ENCODE assay signal across 2 cellular contexts in genomic region chr7:113144839-113145238, GRCh38.
TF ChIP-seq lines count a peak whose summit lies in the region.

No MANE protein-coding gene starts in this region.

TF ChIP-seq in GM23338, 12 proteins besides CTCF, POLR2A, EP300 and RAD21 (continued from another document):
- TF ChIP-seq, protein P1, sequence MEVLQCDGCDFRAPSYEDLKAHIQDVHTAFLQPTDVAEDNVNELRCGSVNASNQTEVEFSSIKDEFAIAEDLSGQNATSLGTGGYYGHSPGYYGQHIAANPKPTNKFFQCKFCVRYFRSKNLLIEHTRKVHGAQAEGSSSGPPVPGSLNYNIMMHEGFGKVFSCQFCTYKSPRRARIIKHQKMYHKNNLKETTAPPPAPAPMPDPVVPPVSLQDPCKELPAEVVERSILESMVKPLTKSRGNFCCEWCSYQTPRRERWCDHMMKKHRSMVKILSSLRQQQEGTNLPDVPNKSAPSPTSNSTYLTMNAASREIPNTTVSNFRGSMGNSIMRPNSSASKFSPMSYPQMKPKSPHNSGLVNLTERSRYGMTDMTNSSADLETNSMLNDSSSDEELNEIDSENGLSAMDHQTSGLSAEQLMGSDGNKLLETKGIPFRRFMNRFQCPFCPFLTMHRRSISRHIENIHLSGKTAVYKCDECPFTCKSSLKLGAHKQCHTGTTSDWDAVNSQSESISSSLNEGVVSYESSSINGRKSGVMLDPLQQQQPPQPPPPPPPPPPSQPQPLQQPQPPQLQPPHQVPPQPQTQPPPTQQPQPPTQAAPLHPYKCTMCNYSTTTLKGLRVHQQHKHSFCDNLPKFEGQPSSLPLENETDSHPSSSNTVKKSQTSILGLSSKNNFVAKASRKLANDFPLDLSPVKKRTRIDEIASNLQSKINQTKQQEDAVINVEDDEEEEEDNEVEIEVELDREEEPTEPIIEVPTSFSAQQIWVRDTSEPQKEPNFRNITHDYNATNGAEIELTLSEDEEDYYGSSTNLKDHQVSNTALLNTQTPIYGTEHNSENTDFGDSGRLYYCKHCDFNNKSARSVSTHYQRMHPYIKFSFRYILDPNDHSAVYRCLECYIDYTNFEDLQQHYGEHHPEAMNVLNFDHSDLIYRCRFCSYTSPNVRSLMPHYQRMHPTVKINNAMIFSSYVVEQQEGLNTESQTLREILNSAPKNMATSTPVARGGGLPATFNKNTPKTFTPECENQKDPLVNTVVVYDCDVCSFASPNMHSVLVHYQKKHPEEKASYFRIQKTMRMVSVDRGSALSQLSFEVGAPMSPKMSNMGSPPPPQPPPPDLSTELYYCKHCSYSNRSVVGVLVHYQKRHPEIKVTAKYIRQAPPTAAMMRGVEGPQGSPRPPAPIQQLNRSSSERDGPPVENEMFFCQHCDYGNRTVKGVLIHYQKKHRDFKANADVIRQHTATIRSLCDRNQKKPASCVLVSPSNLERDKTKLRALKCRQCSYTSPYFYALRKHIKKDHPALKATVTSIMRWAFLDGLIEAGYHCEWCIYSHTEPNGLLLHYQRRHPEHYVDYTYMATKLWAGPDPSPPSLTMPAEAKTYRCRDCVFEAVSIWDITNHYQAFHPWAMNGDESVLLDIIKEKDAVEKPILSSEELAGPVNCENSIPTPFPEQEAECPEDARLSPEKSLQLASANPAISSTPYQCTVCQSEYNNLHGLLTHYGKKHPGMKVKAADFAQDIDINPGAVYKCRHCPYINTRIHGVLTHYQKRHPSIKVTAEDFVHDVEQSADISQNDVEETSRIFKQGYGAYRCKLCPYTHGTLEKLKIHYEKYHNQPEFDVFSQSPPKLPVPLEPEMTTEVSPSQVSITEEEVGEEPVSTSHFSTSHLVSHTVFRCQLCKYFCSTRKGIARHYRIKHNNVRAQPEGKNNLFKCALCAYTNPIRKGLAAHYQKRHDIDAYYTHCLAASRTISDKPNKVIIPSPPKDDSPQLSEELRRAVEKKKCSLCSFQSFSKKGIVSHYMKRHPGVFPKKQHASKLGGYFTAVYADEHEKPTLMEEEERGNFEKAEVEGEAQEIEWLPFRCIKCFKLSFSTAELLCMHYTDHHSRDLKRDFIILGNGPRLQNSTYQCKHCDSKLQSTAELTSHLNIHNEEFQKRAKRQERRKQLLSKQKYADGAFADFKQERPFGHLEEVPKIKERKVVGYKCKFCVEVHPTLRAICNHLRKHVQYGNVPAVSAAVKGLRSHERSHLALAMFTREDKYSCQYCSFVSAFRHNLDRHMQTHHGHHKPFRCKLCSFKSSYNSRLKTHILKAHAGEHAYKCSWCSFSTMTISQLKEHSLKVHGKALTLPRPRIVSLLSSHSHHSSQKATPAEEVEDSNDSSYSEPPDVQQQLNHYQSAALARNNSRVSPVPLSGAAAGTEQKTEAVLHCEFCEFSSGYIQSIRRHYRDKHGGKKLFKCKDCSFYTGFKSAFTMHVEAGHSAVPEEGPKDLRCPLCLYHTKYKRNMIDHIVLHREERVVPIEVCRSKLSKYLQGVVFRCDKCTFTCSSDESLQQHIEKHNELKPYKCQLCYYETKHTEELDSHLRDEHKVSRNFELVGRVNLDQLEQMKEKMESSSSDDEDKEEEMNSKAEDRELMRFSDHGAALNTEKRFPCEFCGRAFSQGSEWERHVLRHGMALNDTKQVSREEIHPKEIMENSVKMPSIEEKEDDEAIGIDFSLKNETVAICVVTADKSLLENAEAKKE (CRISPR knock-in tag; IDR thresholded peaks at IDR 0.05) = no peak
- TF ChIP-seq NANOG (IDR thresholded peaks at IDR 0.05; ENCODE audit: borderline replicate concordance) (no peak), REST (IDR thresholded peaks at IDR 0.05; ENCODE audit: unreplicated experiment) (no peak), JUNB (IDR thresholded peaks at IDR 0.05; ENCODE audit: unreplicated experiment) (no peak), STAT1 (IDR thresholded peaks at IDR 0.05; ENCODE audit: unreplicated experiment) (no peak), POLR2AphosphoS5 (IDR thresholded peaks at IDR 0.05; ENCODE audit: low read depth) (no peak), EZH2phosphoT487 (IDR thresholded peaks at IDR 0.05; ENCODE audit: unreplicated experiment) (no peak), ZNF114 (CRISPR knock-in tag; IDR thresholded peaks at IDR 0.05) (no peak)
- TF ChIP-seq, protein P2, sequence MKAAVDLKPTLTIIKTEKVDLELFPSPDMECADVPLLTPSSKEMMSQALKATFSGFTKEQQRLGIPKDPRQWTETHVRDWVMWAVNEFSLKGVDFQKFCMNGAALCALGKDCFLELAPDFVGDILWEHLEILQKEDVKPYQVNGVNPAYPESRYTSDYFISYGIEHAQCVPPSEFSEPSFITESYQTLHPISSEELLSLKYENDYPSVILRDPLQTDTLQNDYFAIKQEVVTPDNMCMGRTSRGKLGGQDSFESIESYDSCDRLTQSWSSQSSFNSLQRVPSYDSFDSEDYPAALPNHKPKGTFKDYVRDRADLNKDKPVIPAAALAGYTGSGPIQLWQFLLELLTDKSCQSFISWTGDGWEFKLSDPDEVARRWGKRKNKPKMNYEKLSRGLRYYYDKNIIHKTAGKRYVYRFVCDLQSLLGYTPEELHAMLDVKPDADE (IDR thresholded peaks at IDR 0.05) = no peak
TF ChIP-seq in GM23338: peak in this region for 0.

TF ChIP-seq in WTC11, 78 proteins besides CTCF, POLR2A, EP300 and RAD21 (continued from another document):
- TF ChIP-seq, protein P3, sequence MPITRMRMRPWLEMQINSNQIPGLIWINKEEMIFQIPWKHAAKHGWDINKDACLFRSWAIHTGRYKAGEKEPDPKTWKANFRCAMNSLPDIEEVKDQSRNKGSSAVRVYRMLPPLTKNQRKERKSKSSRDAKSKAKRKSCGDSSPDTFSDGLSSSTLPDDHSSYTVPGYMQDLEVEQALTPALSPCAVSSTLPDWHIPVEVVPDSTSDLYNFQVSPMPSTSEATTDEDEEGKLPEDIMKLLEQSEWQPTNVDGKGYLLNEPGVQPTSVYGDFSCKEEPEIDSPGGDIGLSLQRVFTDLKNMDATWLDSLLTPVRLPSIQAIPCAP (CRISPR knock-in tag; IDR thresholded peaks at IDR 0.05) = no peak
- TF ChIP-seq, protein P4, sequence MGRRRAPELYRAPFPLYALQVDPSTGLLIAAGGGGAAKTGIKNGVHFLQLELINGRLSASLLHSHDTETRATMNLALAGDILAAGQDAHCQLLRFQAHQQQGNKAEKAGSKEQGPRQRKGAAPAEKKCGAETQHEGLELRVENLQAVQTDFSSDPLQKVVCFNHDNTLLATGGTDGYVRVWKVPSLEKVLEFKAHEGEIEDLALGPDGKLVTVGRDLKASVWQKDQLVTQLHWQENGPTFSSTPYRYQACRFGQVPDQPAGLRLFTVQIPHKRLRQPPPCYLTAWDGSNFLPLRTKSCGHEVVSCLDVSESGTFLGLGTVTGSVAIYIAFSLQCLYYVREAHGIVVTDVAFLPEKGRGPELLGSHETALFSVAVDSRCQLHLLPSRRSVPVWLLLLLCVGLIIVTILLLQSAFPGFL (CRISPR knock-in tag; IDR thresholded peaks at IDR 0.05; ENCODE audit: borderline replicate concordance) = no peak
- TF ChIP-seq SMAD4 (CRISPR knock-in tag; IDR thresholded peaks at IDR 0.05) (no peak), HMGXB4 (CRISPR knock-in tag; IDR thresholded peaks at IDR 0.05) (no peak), TEAD1 (CRISPR knock-in tag; IDR thresholded peaks at IDR 0.05) (no peak), ZNF232 (CRISPR knock-in tag; IDR thresholded peaks at IDR 0.05) (no peak), SOX15 (CRISPR knock-in tag; IDR thresholded peaks at IDR 0.05) (no peak), FOXK1 (CRISPR knock-in tag; IDR thresholded peaks at IDR 0.05) (no peak)
- TF ChIP-seq, protein P5, sequence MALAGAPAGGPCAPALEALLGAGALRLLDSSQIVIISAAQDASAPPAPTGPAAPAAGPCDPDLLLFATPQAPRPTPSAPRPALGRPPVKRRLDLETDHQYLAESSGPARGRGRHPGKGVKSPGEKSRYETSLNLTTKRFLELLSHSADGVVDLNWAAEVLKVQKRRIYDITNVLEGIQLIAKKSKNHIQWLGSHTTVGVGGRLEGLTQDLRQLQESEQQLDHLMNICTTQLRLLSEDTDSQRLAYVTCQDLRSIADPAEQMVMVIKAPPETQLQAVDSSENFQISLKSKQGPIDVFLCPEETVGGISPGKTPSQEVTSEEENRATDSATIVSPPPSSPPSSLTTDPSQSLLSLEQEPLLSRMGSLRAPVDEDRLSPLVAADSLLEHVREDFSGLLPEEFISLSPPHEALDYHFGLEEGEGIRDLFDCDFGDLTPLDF (CRISPR knock-in tag; IDR thresholded peaks at IDR 0.05) = no peak
- TF ChIP-seq, protein P6, sequence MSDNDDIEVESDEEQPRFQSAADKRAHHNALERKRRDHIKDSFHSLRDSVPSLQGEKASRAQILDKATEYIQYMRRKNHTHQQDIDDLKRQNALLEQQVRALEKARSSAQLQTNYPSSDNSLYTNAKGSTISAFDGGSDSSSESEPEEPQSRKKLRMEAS (CRISPR knock-in tag; IDR thresholded peaks at IDR 0.05) = no peak
